Comparison of ENCODE assay signal across 8 cellular contexts in genomic region chr13:45119469-45119989, GRCh38. TPM values are rescaled to one million over a fixed set of nuclear protein-coding genes. Genes with fewer than 3 reads are reported as not detected.
DNase-seq lines count a peak whose midpoint lies in the region; ATAC-seq and TF ChIP-seq lines count a peak whose summit lies in the region.

No MANE protein-coding gene starts in this region.

- H3K4me3 ChIP-seq in HEK293 (ENCODE audit: low read depth, low read length) (peak overlapping the region; percentile 85), OCI-LY7 (ENCODE audit: low read depth, low read length, poor library complexity, severe bottlenecking) (peak overlapping the region; percentile 80), heart left ventricle (peak overlapping the region; percentile 59 to 97 (median 80)), skeletal muscle satellite cell (ENCODE audit: low read length) (peak overlapping the region; percentile 87)

- no peak overlapping the region for H3K27ac Mint-ChIP-seq in osteocyte (ENCODE audit: unreplicated experiment)

- H3K9me3 ChIP-seq in HEK293 (ENCODE audit: control insufficient read depth, insufficient read depth, low read depth, low read length) (no peaks in the 10 kb centered on the region), OCI-LY7 (ENCODE audit: low read length) (no peaks in the 10 kb centered on the region), heart left ventricle (no peaks in the 10 kb centered on the region), skeletal muscle satellite cell (replicated peaks; ENCODE audit: low read length) (no peaks in the 10 kb centered on the region)

- H4K20me1 ChIP-seq in OCI-LY7 (ENCODE audit: insufficient read depth, low read length) = peaks cover 5% of the 10 kb centered on the region; the same call in 1 of the 2 replicates

- TF ChIP-seq POLR2A in heart left ventricle (IDR thresholded peaks at IDR 0.05) = no peak

- BruUV-seq in OCI-LY7 (replicated peaks; lab: Mats Ljungman, UMichigan) = TSS peak; percentile 91

- H3K27me3 Mint-ChIP-seq in osteocyte (ENCODE audit: unreplicated experiment) = peaks cover 5% of the 10 kb centered on the region

- no peak overlapping the region for H3K4me3 Mint-ChIP-seq in osteocyte (ENCODE audit: unreplicated experiment)

- POLR2A ChIA-PET in HEK293 (lab: Yijun Ruan, JAX) = interaction anchor here (0.6 to 0.8 kb wide), 2 partner anchors 126 to 180 kb away, joined by 3 to 4 read pairs; no protein-coding TSS in a partner anchor
- POLR2A ChIA-PET in OCI-LY7 (lab: Charles Lee) = interaction anchor here (1.0 to 1.4 kb wide), 4 partner anchors 17 to 222 kb away, joined by 3 to 7 read pairs (median 4); partner anchors contain the start of gene TPT1

- H3K9me2 ChIP-seq in OCI-LY7 (ENCODE audit: insufficient read depth, low read length) = no peaks in the 10 kb centered on the region

- peaks cover 36% of the 10 kb centered on the region for H3K79me2 ChIP-seq in OCI-LY7 (ENCODE audit: insufficient read depth, low read depth, low read length)

- no peaks in the 10 kb centered on the region for H3K27me3 ChIP-seq in heart left ventricle
- H3K27me3 ChIP-seq in skeletal muscle satellite cell (ENCODE audit: control insufficient read depth, insufficient read depth, low read length) = no peaks in the 10 kb centered on the region

- intact Hi-C loops in OCI-LY7 (cut with micrococcal nuclease; ENCODE audit: unreplicated experiment) (no loop called here), heart left ventricle (cut with DNase I) (loop anchor here in 1 of 10 donors (5.0 kb wide), 1 partner anchor 163 kb away; no protein-coding TSS in a partner anchor)

- H3K4me1 Mint-ChIP-seq in osteocyte (ENCODE audit: unreplicated experiment) = peaks cover 2% of the 10 kb centered on the region

- H3K27ac ChIP-seq in HEK293 (ENCODE audit: extremely low read depth, low read depth, low read length) (peak overlapping the region; percentile 77; the same call in 1 of the 2 replicates), OCI-LY7 (ENCODE audit: low read depth, low read length, poor library complexity, severe bottlenecking) (peak overlapping the region; percentile 34), heart left ventricle (peak overlapping the region in 11 of 12 donors; percentile 66 to 90 (median 82))

- no peaks in the 10 kb centered on the region for H3K9me3 Mint-ChIP-seq in osteocyte (ENCODE audit: unreplicated experiment)

- peak; percentile 47 for DNase-seq in GM03348 (ENCODE audit: low spot score)
- DNase-seq in OCI-LY7 (ENCODE audit: low spot score) = peak; percentile 52
- DNase-seq in activated T-helper 1 cell treated with Interleukin-2 at 50 U/mL for 16 hours (ENCODE audit: low read depth) = peak; percentile 43
- DNase-seq in heart left ventricle = no peak
- DNase-seq in osteocyte (ENCODE audit: extremely low spot score, unreplicated experiment) = no peak

- 13 to 22% (median 18%) methylated on average over 6 of the region's 6 CpGs for WGBS in heart left ventricle, 4 donors

- ATAC-seq in heart left ventricle = peak; percentile 22 to 50 (median 38)
- no peak for ATAC-seq in HG03521 (IDR thresholded peaks at IDR 0.05; ENCODE audit: unreplicated experiment)

- H3K4me2 ChIP-seq in OCI-LY7 (ENCODE audit: low read length) = peak overlapping the region; percentile 87
- H3K4me2 ChIP-seq in skeletal muscle satellite cell (ENCODE audit: low read length) = peak overlapping the region; percentile 92

- H3K9ac ChIP-seq in skeletal muscle satellite cell (ENCODE audit: low read depth, low read length) = peak overlapping the region; percentile 91

- H3K36me3 ChIP-seq in HEK293 (ENCODE audit: control insufficient read depth in 2 of 2, insufficient read depth in 1 of 2, low read length in 2 of 2) = no peaks in the 10 kb centered on the region
- no peaks in the 10 kb centered on the region for H3K36me3 ChIP-seq in OCI-LY7 (ENCODE audit: insufficient read depth, low read length)
- no peaks in the 10 kb centered on the region for H3K36me3 ChIP-seq in heart left ventricle
- no peaks in the 10 kb centered on the region for H3K36me3 ChIP-seq in skeletal muscle satellite cell (ENCODE audit: insufficient read depth, low read length)

- no peak for TF ChIP-seq CTCF in HEK293 (tag by site-specific recombination; IDR thresholded peaks at IDR 0.05)
- TF ChIP-seq CTCF in OCI-LY7 (conservative IDR thresholded peaks at IDR 0.05; ENCODE audit: low read length) = no peak
- TF ChIP-seq CTCF in heart left ventricle (IDR thresholded peaks at IDR 0.05) = no peak
- no peak for TF ChIP-seq CTCF in osteocyte (IDR thresholded peaks at IDR 0.05)

- CTCF ChIA-PET in HEK293 (lab: Yijun Ruan, JAX) = interaction anchor here (0.7 to 1.1 kb wide), 2 partner anchors 11 to 168 kb away, joined by 3 read pairs; no protein-coding TSS in a partner anchor
- CTCF ChIA-PET in OCI-LY7 (lab: Charles Lee; ENCODE audit: unreplicated experiment) = interaction anchor here (0.6 kb wide), 1 partner anchor 16 kb away, joined by 3 read pairs; no protein-coding TSS in a partner anchor

- no peaks in the 10 kb centered on the region for H3K36me3 Mint-ChIP-seq in osteocyte (ENCODE audit: unreplicated experiment)

- H3K4me1 ChIP-seq in HEK293 (ENCODE audit: control insufficient read depth, insufficient read depth, low read length) (peaks cover 4% of the 10 kb centered on the region; the same call in 1 of the 2 replicates), OCI-LY7 (ENCODE audit: insufficient read depth, low read length, poor library complexity, severe bottlenecking) (peaks cover 14% of the 10 kb centered on the region), heart left ventricle (peaks cover 3 to 26% (median 16%) of the 10 kb centered on the region in 12 donors), skeletal muscle satellite cell (ENCODE audit: control insufficient read depth, insufficient read depth, low read length) (peaks cover 14% of the 10 kb centered on the region)

- H2AFZ ChIP-seq in OCI-LY7 (ENCODE audit: low read length) = peak overlapping the region; percentile 96

TF ChIP-seq in HEK293, 187 proteins besides CTCF, POLR2A, EP300 and RAD21 (continues in another document):
- TF ChIP-seq MYNN (tag by site-specific recombination; IDR thresholded peaks at IDR 0.05; ENCODE audit: borderline replicate concordance) (no peak), TSHZ1 (tag by site-specific recombination; IDR thresholded peaks at IDR 0.05; ENCODE audit: borderline replicate concordance) (no peak), PRDM6 (tag by site-specific recombination; IDR thresholded peaks at IDR 0.05) (peak; percentile 77), ZNF704 (tag by site-specific recombination; IDR thresholded peaks at IDR 0.05) (no peak)

RNA-seq across cellular contexts. Expression of gene GTF2F2, which starts 0.8 kb away (rescaled TPM):
- total RNA-seq in OCI-LY7 (2014; rRNA removed; shearing (Covaris generic)) = 20.1 and 28.0 TPM in 2 replicates
- 22.5 and 25.1 TPM in 2 replicates for total RNA-seq in OCI-LY7 (2022)
- total RNA-seq in heart left ventricle = 10 to 100 TPM; 17.7 to 25.4 (median 21.6) TPM
- 10 to 100 TPM; 17.9 to 22.8 TPM for polyA plus RNA-seq in heart left ventricle
- total RNA-seq in skeletal muscle satellite cell (2012; rRNA removed) = 19.7 and 23.1 TPM in 2 replicates
- 14.1 and 15.6 TPM in 2 replicates for total RNA-seq in osteocyte

Comparison
In these comparisons a context has a peak if more than half of its experiments do, and no peak if none do; other contexts are left out.
1. DNase-seq: peak in GM03348 (single experiment), OCI-LY7 (single experiment) and activated T-helper 1 cell treated with Interleukin-2 at 50 U/mL for 16 hours (single experiment); none in heart left ventricle (0 of 5) and osteocyte (single experiment).
2. Peak in every context shown above with its lines, with median percentiles within 50 percentile points of each other: H3K27ac ChIP-seq and H3K4me3 ChIP-seq.